8 cellular contexts compared by ENCODE assay signal in the genomic region with DNA sequence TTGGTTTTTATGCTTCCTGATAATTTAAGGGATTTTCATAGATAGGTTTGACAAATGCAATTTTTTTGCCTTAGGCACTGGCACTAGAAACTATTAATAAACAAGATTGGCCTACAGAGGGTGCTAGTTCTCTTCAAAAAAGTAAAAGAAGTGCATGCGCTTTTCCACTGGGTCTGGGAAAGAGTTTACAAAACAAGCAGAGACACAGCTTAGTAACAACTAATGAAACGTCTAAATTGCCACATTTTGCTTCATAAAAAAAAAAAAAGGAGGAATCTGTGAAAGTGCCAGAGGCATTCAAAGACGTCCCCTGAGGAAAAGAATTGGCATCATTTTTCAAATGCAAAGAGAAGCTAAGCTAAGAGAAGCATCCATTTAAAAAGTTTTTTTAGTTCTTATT. TPM values are rescaled to one million over a fixed set of nuclear protein-coding genes. Genes with fewer than 3 reads are reported as not detected.
DNase-seq lines count a peak whose midpoint lies in the region; ATAC-seq and TF ChIP-seq lines count a peak whose summit lies in the region.

No MANE protein-coding gene starts in this region.

- no peaks in the 10 kb centered on the region for H3K27me3 Mint-ChIP-seq in activated T-helper 2 cell treated with anti-CD3 and anti-CD28 coated beads, Interferon-gamma antibody, Interleukin-2, Interleukin-4, amounts not matched to agents 10 μg/mL and 5 μg/mL and 100 μg/mL, durations not matched to agents 14 hours and 24 hours and 36 hours (ENCODE audit: low read depth)
- H3K27me3 Mint-ChIP-seq in glutamatergic neuron (ENCODE audit: unreplicated experiment), result no peaks in the 10 kb centered on the region

- H3K27me3 ChIP-seq in prostate gland (replicated peaks; ENCODE audit: insufficient read depth), result no peaks in the 10 kb centered on the region

- H3K4me3 Mint-ChIP-seq in activated T-helper 2 cell treated with anti-CD3 and anti-CD28 coated beads, Interferon-gamma antibody, Interleukin-2, Interleukin-4, amounts not matched to agents 10 μg/mL and 5 μg/mL and 100 μg/mL, durations not matched to agents 14 hours and 24 hours and 36 hours (ENCODE audit: low read depth), result no peak overlapping the region
- no peak overlapping the region for H3K4me3 Mint-ChIP-seq in glutamatergic neuron (ENCODE audit: unreplicated experiment)

- H3K36me3 ChIP-seq in prostate gland, result no peaks in the 10 kb centered on the region

- under 1% methylated on average over 3 of the region's 3 CpGs for WGBS in prostate gland

- TF ChIP-seq POLR2A in prostate gland (IDR thresholded peaks at IDR 0.05), result no peak

- intact Hi-C loops in activated T-helper 2 cell treated with anti-CD3 and anti-CD28 coated beads, Interferon-gamma antibody, Interleukin-2, Interleukin-4, amounts not matched to agents 10 μg/mL and 5 μg/mL and 100 μg/mL, durations not matched to agents 14 hours and 24 hours and 36 hours (cut with micrococcal nuclease), result loop anchor here (1.0 to 5.0 kb wide), 6 partner anchors 40 to 1113 kb away; a partner anchor contains a TSS
- intact Hi-C loops in prostate gland (cut with DNase I), result loop anchor here (5.0 kb wide), 2 partner anchors 410 to 430 kb away; no protein-coding TSS in a partner anchor

- peak; percentile 65 for TF ChIP-seq CTCF in glutamatergic neuron (IDR thresholded peaks at IDR 0.05; ENCODE audit: partially characterized antibody, unreplicated experiment)
- TF ChIP-seq CTCF in prostate gland (IDR thresholded peaks at IDR 0.05), result peak; percentile 27 to 92 (median 76)

- H3K4me3 ChIP-seq in prostate gland, result no peak overlapping the region

- ATAC-seq in HG02970 (IDR thresholded peaks at IDR 0.05; ENCODE audit: low FRiP score, unreplicated experiment) (peak; percentile 38), GM21526 (IDR thresholded peaks at IDR 0.05; ENCODE audit: low FRiP score, unreplicated experiment) (no peak)

- DNase-seq in activated CD8-positive, alpha-beta memory T cell treated with anti-CD3 and anti-CD28 coated beads, Interleukin-2, amount 50 U/mL, for 1 hour (ENCODE audit: extremely low read depth), result peak; percentile 3
- DNase-seq in activated CD8-positive, alpha-beta memory T cell treated with anti-CD3 and anti-CD28 coated beads, Interleukin-2, amount 50 U/mL, for 48 hours, result no peak
- DNase-seq in NCI-H2227 treated with DMSO at 0.1 percent for 48 hours (lab: John Stamatoyannopoulos, UW), result peak; percentile 77
- no peak for DNase-seq in activated T-helper 2 cell treated with anti-CD3 and anti-CD28 coated beads, Interferon-gamma antibody, Interleukin-2, Interleukin-4, amounts not matched to agents 10 μg/mL and 5 μg/mL and 100 μg/mL, durations not matched to agents 14 hours and 24 hours and 36 hours (ENCODE audit: low spot score)
- DNase-seq in glutamatergic neuron, result no peak
- DNase-seq in prostate gland (ENCODE audit: low spot score), result peak; percentile 58

- no peaks in the 10 kb centered on the region for H3K9me3 ChIP-seq in prostate gland

- H3K4me1 Mint-ChIP-seq in activated T-helper 2 cell treated with anti-CD3 and anti-CD28 coated beads, Interferon-gamma antibody, Interleukin-2, Interleukin-4, amounts not matched to agents 10 μg/mL and 5 μg/mL and 100 μg/mL, durations not matched to agents 14 hours and 24 hours and 36 hours (ENCODE audit: low read depth), result peaks cover 38% of the 10 kb centered on the region
- H3K4me1 Mint-ChIP-seq in glutamatergic neuron (ENCODE audit: low read depth, unreplicated experiment), result no peaks in the 10 kb centered on the region

- peak overlapping the region in 1 of 2 donors; percentile 14 for H3K27ac ChIP-seq in prostate gland

- H3K27ac Mint-ChIP-seq in activated T-helper 2 cell treated with anti-CD3 and anti-CD28 coated beads, Interferon-gamma antibody, Interleukin-2, Interleukin-4, amounts not matched to agents 10 μg/mL and 5 μg/mL and 100 μg/mL, durations not matched to agents 14 hours and 24 hours and 36 hours, result peak overlapping the region; percentile 60
- H3K27ac Mint-ChIP-seq in glutamatergic neuron (ENCODE audit: unreplicated experiment), result no peak overlapping the region

- H3K9me3 Mint-ChIP-seq in activated T-helper 2 cell treated with anti-CD3 and anti-CD28 coated beads, Interferon-gamma antibody, Interleukin-2, Interleukin-4, amounts not matched to agents 10 μg/mL and 5 μg/mL and 100 μg/mL, durations not matched to agents 14 hours and 24 hours and 36 hours, result peaks cover 7% of the 10 kb centered on the region
- no peaks in the 10 kb centered on the region for H3K9me3 Mint-ChIP-seq in glutamatergic neuron (ENCODE audit: unreplicated experiment)

- no peaks in the 10 kb centered on the region for H3K36me3 Mint-ChIP-seq in activated T-helper 2 cell treated with anti-CD3 and anti-CD28 coated beads, Interferon-gamma antibody, Interleukin-2, Interleukin-4, amounts not matched to agents 10 μg/mL and 5 μg/mL and 100 μg/mL, durations not matched to agents 14 hours and 24 hours and 36 hours (ENCODE audit: low read depth)
- H3K36me3 Mint-ChIP-seq in glutamatergic neuron (ENCODE audit: unreplicated experiment), result no peaks in the 10 kb centered on the region

- H3K4me1 ChIP-seq in prostate gland (replicated peaks), result no peaks in the 10 kb centered on the region

RNA-seq across cellular contexts. Expression of a gene that starts 58.3 kb away (rescaled TPM):
- 30.5 and 31.9 TPM in 2 replicates for total RNA-seq in activated T-helper 2 cell treated with anti-CD3 and anti-CD28 coated beads, Interferon-gamma antibody, Interleukin-2, Interleukin-4, amounts not matched to agents 10 μg/mL and 5 μg/mL and 100 μg/mL, durations not matched to agents 14 hours and 24 hours and 36 hours
- total RNA-seq in glutamatergic neuron (ENCODE audit: unreplicated experiment) (12.0 TPM), prostate gland (10 to 100 TPM; 18.6 to 22.6 TPM)

Comparison
In these comparisons a context has a peak if more than half of its experiments do, and no peak if none do; other contexts are left out.
1. DNase-seq: peak in activated CD8-positive, alpha-beta memory T cell treated with anti-CD3 and anti-CD28 coated beads, Interleukin-2, amount 50 U/mL, for 1 hour (single experiment), NCI-H2227 treated with DMSO at 0.1 percent for 48 hours (single experiment) and prostate gland (single experiment); none in activated CD8-positive, alpha-beta memory T cell treated with anti-CD3 and anti-CD28 coated beads, Interleukin-2, amount 50 U/mL, for 48 hours (single experiment), activated T-helper 2 cell treated with anti-CD3 and anti-CD28 coated beads, Interferon-gamma antibody, Interleukin-2, Interleukin-4, amounts not matched to agents 10 μg/mL and 5 μg/mL and 100 μg/mL, durations not matched to agents 14 hours and 24 hours and 36 hours (single experiment) and glutamatergic neuron (single experiment).